ENCODE assay signal across 25 cellular contexts in genomic region chr2:17771956-17772355, GRCh38. TPM values are rescaled to one million over a fixed set of nuclear protein-coding genes. Genes with fewer than 3 reads are reported as not detected.
A peak's percentile ranks its signal among the peaks of the same experiment; 100 is the strongest.
DNase-seq lines count a peak whose midpoint lies in the region; ATAC-seq, FAIRE-seq and TF ChIP-seq lines count a peak whose summit lies in the region.
"Had no signal": no experiment of that assay in that cellular context is flagged by ENCODE, and none has a peak within 500 bp of the region (broad histone marks: within the 10 kb centered on the region; RNA-seq: fewer than 3 reads in every experiment).

No MANE protein-coding gene starts in this region.

- H3K4me1 ChIP-seq in left ventricle myocardium inferior = peaks cover 23% of the 10 kb centered on the region
- peaks cover 5% of the 10 kb centered on the region for H3K4me1 ChIP-seq in psoas muscle
- no peaks in the 10 kb centered on the region for H3K4me1 ChIP-seq in skeletal muscle tissue (ENCODE audit: control insufficient read depth in 3 of 3, insufficient read depth in 3 of 3, low read length in 3 of 3)
- H3K4me1 ChIP-seq: A549; BE2C; BLaER1 treated with 17β-estradiol and CSF1 and Interleukin-3, amounts not matched to agents 10 nM and 100 nM; HAP-1 had no signal

- ATAC-seq in psoas muscle = peak in 3 of 4 donors; percentile 65 to 96 (median 75)
- no peak for ATAC-seq in activated T-cell treated with anti-CD3 and anti-CD28 coated beads, Interleukin-2, amount 50 U/mL, for 4 hours
- ATAC-seq: A549, GM12878 had no signal

- intact Hi-C loops in left ventricle myocardium inferior (cut with micrococcal nuclease) (no loop called here), cardiac septum (cut with DNase I) (no loop called here), psoas muscle (cut with DNase I) (no loop called here)

- no peak overlapping the region for H3K4me3 Mint-ChIP-seq in activated T-cell treated with anti-CD3 and anti-CD28 coated beads, Interleukin-2, amount 50 U/mL, for 4 hours
- H3K4me3 Mint-ChIP-seq: CD14-positive monocyte; CD4-positive, alpha-beta T cell; CD8-positive, alpha-beta memory T cell; HFFc6 had no signal

- H3K4me1 Mint-ChIP-seq in activated T-cell treated with anti-CD3 and anti-CD28 coated beads, Interleukin-2, amount 50 U/mL, for 4 hours (ENCODE audit: low read depth) = no peaks in the 10 kb centered on the region
- H3K4me1 Mint-ChIP-seq: CD14-positive monocyte; CD8-positive, alpha-beta memory T cell had no signal

- H3K9me3 ChIP-seq in left ventricle myocardium inferior (replicated peaks) = no peaks in the 10 kb centered on the region
- no peaks in the 10 kb centered on the region for H3K9me3 ChIP-seq in psoas muscle
- no peaks in the 10 kb centered on the region for H3K9me3 ChIP-seq in skeletal muscle tissue (ENCODE audit: control insufficient read depth in 3 of 3, low read length in 3 of 3)
- H3K9me3 ChIP-seq: A549; BE2C; BLaER1 treated with 17β-estradiol and CSF1 and Interleukin-3, amounts not matched to agents 10 nM and 100 nM; HAP-1 had no signal

- peaks cover 16% of the 10 kb centered on the region for H3K36me3 Mint-ChIP-seq in activated T-cell treated with anti-CD3 and anti-CD28 coated beads, Interleukin-2, amount 50 U/mL, for 4 hours (ENCODE audit: insufficient read depth)

- no peak for DNase-seq in left ventricle myocardium inferior
- no peak for DNase-seq in cardiac septum (ENCODE audit: low spot score)
- no peak for DNase-seq in psoas muscle
- no peak for DNase-seq in NCI-H2081 (lab: John Stamatoyannopoulos, UW)
- no peak for DNase-seq in activated T-cell treated with anti-CD3 and anti-CD28 coated beads, Interleukin-2, amount 50 U/mL, for 4 hours
- DNase-seq: 8988T; ACHN; AML-193; BE2C; CD4-positive, alpha-beta T cell; CD8-positive, alpha-beta memory T cell; DMS 273 treated with DMSO at 0.1 percent for 48 hours; DMS79; EL; GDM1; GOT3; HFFc6 had no signal

- peak overlapping the region in 1 of 3 donors; percentile 1 for H3K9ac ChIP-seq in skeletal muscle tissue (ENCODE audit: low read depth in 1 of 3, low read length in 3 of 3)
- H3K9ac ChIP-seq: BLaER1 treated with 17β-estradiol and CSF1 and Interleukin-3, amounts not matched to agents 10 nM and 100 nM had no signal

- H3K4me3 ChIP-seq in left ventricle myocardium inferior = no peak overlapping the region
- peak overlapping the region; percentile 14 for H3K4me3 ChIP-seq in psoas muscle
- H3K4me3 ChIP-seq in skeletal muscle tissue (ENCODE audit: low read length in 3 of 3) = no peak overlapping the region
- H3K4me3 ChIP-seq: A549; BLaER1 treated with 17β-estradiol and CSF1 and Interleukin-3, amounts not matched to agents 10 nM and 100 nM; GM12878; HAP-1 had no signal

- peak overlapping the region; percentile 36 for H3K27ac ChIP-seq in left ventricle myocardium inferior (replicated peaks)
- H3K27ac ChIP-seq in psoas muscle = peak overlapping the region; percentile 31
- H3K27ac ChIP-seq in skeletal muscle tissue (ENCODE audit: low read depth, low read length) = peak overlapping the region; percentile 23
- H3K27ac ChIP-seq: A549; BLaER1 treated with 17β-estradiol and CSF1 and Interleukin-3, amounts not matched to agents 10 nM and 100 nM had no signal

- H3K36me3 ChIP-seq in left ventricle myocardium inferior = peaks cover 8% of the 10 kb centered on the region
- H3K36me3 ChIP-seq in psoas muscle (ENCODE audit: insufficient read depth in 1 of 2, low read depth in 1 of 2) = no peaks in the 10 kb centered on the region
- H3K36me3 ChIP-seq in skeletal muscle tissue (ENCODE audit: control insufficient read depth in 3 of 3, insufficient read depth in 3 of 3, low read length in 3 of 3) = no peaks in the 10 kb centered on the region

- TF ChIP-seq CTCF in left ventricle myocardium inferior (IDR thresholded peaks at IDR 0.05; ENCODE audit: borderline replicate concordance) (no peak), psoas muscle (IDR thresholded peaks at IDR 0.05) (no peak)

- H3K27me3 ChIP-seq in left ventricle myocardium inferior (ENCODE audit: low read depth) = no peaks in the 10 kb centered on the region
- no peaks in the 10 kb centered on the region for H3K27me3 ChIP-seq in psoas muscle (ENCODE audit: insufficient read depth in 3 of 3, low read length in 2 of 3)
- H3K27me3 ChIP-seq in skeletal muscle tissue (ENCODE audit: control insufficient read depth in 3 of 3, insufficient read depth in 3 of 3, low read length in 3 of 3) = no peaks in the 10 kb centered on the region
- H3K27me3 ChIP-seq: BE2C; BLaER1 treated with 17β-estradiol and CSF1 and Interleukin-3, amounts not matched to agents 10 nM and 100 nM had no signal

- H3K27me3 Mint-ChIP-seq in activated T-cell treated with anti-CD3 and anti-CD28 coated beads, Interleukin-2, amount 50 U/mL, for 4 hours (ENCODE audit: low read depth) = no peaks in the 10 kb centered on the region
- H3K27me3 Mint-ChIP-seq: CD4-positive, alpha-beta T cell; CD8-positive, alpha-beta memory T cell had no signal

- WGBS in psoas muscle, 3 donors = 28 to 52% (median 29%) methylated on average over 2 of the region's 2 CpGs

- FAIRE-seq in TTC549 (lab: Jason Lieb, UNC) = peak; percentile 68
- FAIRE-seq: A549, H54 had no signal

- H3K9me3 Mint-ChIP-seq in activated T-cell treated with anti-CD3 and anti-CD28 coated beads, Interleukin-2, amount 50 U/mL, for 4 hours = no peaks in the 10 kb centered on the region
- H3K9me3 Mint-ChIP-seq: CD14-positive monocyte; CD4-positive, alpha-beta T cell; CD8-positive, alpha-beta memory T cell; HFFc6 had no signal

RNA-seq across cellular contexts. Expression of gene GEN1, which starts 18.0 kb away (rescaled TPM):
- total RNA-seq in left ventricle myocardium inferior (4.3 TPM), cardiac septum (2.7 TPM), psoas muscle (1 to 10 TPM; 1.3 to 3.0 (median 2.3) TPM), skeletal muscle tissue (11.0 TPM)
- under 1 TPM; 0.51 to 0.95 (median 0.75) TPM for polyA plus RNA-seq in psoas muscle
- 10 to 100 TPM; 14.1 to 24.2 (median 21.6) TPM for total RNA-seq in activated T-cell treated with anti-CD3 and anti-CD28 coated beads, Interleukin-2, amount 50 U/mL, for 4 hours

RNA-seq across cellular contexts. Expression of gene SMC6, which starts 18.3 kb away (rescaled TPM):
- total RNA-seq in left ventricle myocardium inferior (13.3 TPM), cardiac septum (13.9 TPM), psoas muscle (10 to 100 TPM in 1 of 4 donors, 1 to 10 TPM in 3; 6.5 to 10.2 (median 9.4) TPM), skeletal muscle tissue (18.8 TPM)
- 10 to 100 TPM in 1 of 3 donors, 1 to 10 TPM in 2; 4.8 to 10.5 (median 5.7) TPM for polyA plus RNA-seq in psoas muscle
- total RNA-seq in activated T-cell treated with anti-CD3 and anti-CD28 coated beads, Interleukin-2, amount 50 U/mL, for 4 hours = 10 to 100 TPM; 18.2 to 20.7 (median 18.2) TPM

RNA-seq across cellular contexts. Expression of gene MSGN1, which starts 44.3 kb away (rescaled TPM):
- total RNA-seq in left ventricle myocardium inferior (not detected), cardiac septum (not detected), psoas muscle (not detected), skeletal muscle tissue (not detected)
- polyA plus RNA-seq in psoas muscle = not detected
- not detected for total RNA-seq in activated T-cell treated with anti-CD3 and anti-CD28 coated beads, Interleukin-2, amount 50 U/mL, for 4 hours
- total RNA-seq: CD4-positive, alpha-beta T cell; CD8-positive, alpha-beta memory T cell; HFFc6 had no signal
- polyA plus RNA-seq: A549; CD14-positive monocyte; CD8-positive, alpha-beta memory T cell; GM12878 had no signal

Comparison
In these comparisons a context has a peak if more than half of its experiments do, and no peak if none do; other contexts are left out.
1. ATAC-seq: peak in psoas muscle (3 of 4); none in activated T-cell treated with anti-CD3 and anti-CD28 coated beads, Interleukin-2, amount 50 U/mL, for 4 hours (0 of 2).
2. Peak in every context shown above with its lines, with median percentiles within 50 percentile points of each other: H3K27ac ChIP-seq.